ENCODE assay signal across 8 cellular contexts in the genomic region with DNA sequence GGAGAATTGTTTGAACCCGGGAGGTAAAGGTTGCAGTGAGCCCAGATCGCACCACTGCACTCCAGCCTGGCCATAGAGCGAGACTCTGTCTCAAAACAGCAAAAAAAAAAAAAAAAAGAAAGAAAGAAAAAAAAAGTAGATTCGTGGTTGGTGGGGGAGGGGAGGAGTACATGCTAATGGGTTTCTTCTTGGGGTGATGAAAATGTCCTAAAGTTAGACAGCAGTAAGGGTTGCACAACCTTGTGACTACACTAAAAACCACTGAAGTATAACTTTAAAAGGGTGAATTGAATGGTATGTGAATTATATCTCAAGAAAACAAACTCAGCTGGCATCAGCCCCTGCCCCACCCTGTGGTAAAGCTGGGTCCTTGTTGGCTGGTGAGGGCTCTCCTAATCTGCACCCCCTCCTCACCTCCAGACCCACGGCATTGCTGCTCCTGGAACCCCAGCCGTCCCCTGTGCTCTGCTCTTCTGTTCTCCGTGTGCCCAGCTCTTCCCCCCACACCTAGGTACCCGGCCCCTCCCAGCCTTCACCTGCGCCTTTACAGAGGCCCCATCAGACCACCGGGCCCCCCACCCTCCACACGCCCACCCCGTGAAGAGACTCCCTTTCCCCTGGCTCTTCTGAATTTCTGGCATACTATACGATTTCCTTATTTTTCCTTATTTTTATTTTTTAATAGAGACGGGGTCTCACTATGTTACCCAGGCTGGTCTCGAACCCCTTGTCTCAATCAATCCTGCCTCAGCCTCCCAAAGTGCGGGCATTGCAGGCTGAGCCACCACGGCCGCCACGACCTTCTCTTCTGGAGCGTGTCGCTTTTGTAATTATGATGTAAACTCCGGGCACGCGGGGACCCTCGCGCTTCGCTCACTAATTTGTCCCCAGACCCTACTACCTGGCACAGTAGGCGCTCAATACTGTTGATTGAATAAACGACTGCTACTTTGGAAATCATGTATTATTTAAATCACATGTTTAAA. TPM values are rescaled to one million over a fixed set of nuclear protein-coding genes. Genes with fewer than 3 reads are reported as not detected.
DNase-seq lines count a peak whose midpoint lies in the region; FAIRE-seq and TF ChIP-seq lines count a peak whose summit lies in the region.

No MANE protein-coding gene starts in this region.

- H3K27me3 Mint-ChIP-seq in activated CD4-positive, alpha-beta T cell treated with anti-CD3 and anti-CD28 coated beads, Interleukin-2, amount 10 ng/mL, durations not matched to agents 24 days and 14 days = peaks cover 2% of the 10 kb centered on the region
- H3K27me3 Mint-ChIP-seq in activated naive CD8-positive, alpha-beta T cell treated with anti-CD3 and anti-CD28 coated beads for 36 hours = no peaks in the 10 kb centered on the region

- no peak for DNase-seq in activated CD4-positive, alpha-beta T cell treated with anti-CD3 and anti-CD28 coated beads, Interleukin-2, amount 10 ng/mL, durations not matched to agents 24 days and 14 days
- DNase-seq in activated CD4-positive, alpha-beta T cell treated with anti-CD3 and anti-CD28 coated beads, Interleukin-2, amount 50 U/mL, for 4 hours = no peak
- no peak for DNase-seq in activated naive CD8-positive, alpha-beta T cell treated with anti-CD3 and anti-CD28 coated beads for 36 hours
- no peak for DNase-seq in kidney
- no peak for DNase-seq in thyroid gland
- DNase-seq in amniotic stem cell (lab: John Stamatoyannopoulos, UW) = no peak
- DNase-seq in A172 (ENCODE audit: low spot score) = no peak
- DNase-seq in DMS53 treated with DMSO at 0.1 percent for 48 hours (lab: John Stamatoyannopoulos, UW; ENCODE audit: unreplicated experiment) = no peak

- H3K36me3 ChIP-seq in kidney (ENCODE audit: control insufficient read depth in 1 of 2, insufficient read depth in 2 of 2, low read length in 2 of 2) (peaks cover 6 to 11% of the 10 kb centered on the region in 2 donors), thyroid gland (peaks cover 10 to 12% of the 10 kb centered on the region in 2 donors)

- H3K4me3 Mint-ChIP-seq in activated CD4-positive, alpha-beta T cell treated with anti-CD3 and anti-CD28 coated beads, Interleukin-2, amount 10 ng/mL, durations not matched to agents 24 days and 14 days = peak overlapping the region; percentile 93
- H3K4me3 Mint-ChIP-seq in activated naive CD8-positive, alpha-beta T cell treated with anti-CD3 and anti-CD28 coated beads for 36 hours = peak overlapping the region; percentile 97

- H3K4me1 ChIP-seq in kidney (ENCODE audit: control insufficient read depth in 1 of 2, insufficient read depth in 1 of 2, low read depth in 1 of 2, low read length in 2 of 2) (peaks cover 24 to 26% of the 10 kb centered on the region in 2 donors), thyroid gland (peaks cover 12 to 13% of the 10 kb centered on the region in 2 donors)

- TF ChIP-seq POLR2A in thyroid gland (IDR thresholded peaks at IDR 0.05) = no peak

- peak overlapping the region; percentile 65 for H3K9ac ChIP-seq in kidney (ENCODE audit: low read length in 2 of 2)

- FAIRE-seq in kidney (lab: Jason Lieb, UNC) = no peak

- 75 to 76% methylated on average over 29 of the region's 29 CpGs for WGBS in thyroid gland, 2 donors

- no peaks in the 10 kb centered on the region for H3K27me3 ChIP-seq in thyroid gland

- H3K4me3 ChIP-seq in kidney (ENCODE audit: low read length in 2 of 2) = peak overlapping the region; percentile 97 to 99
- H3K4me3 ChIP-seq in thyroid gland (replicated peaks in 1 of 3) = peak overlapping the region in 1 of 3 donors; percentile 87

- TF ChIP-seq CTCF in kidney (IDR thresholded peaks at IDR 0.05; ENCODE audit: borderline replicate concordance, extremely low read depth, insufficient read depth) (no peak), thyroid gland (IDR thresholded peaks at IDR 0.05) (no peak)

- intact Hi-C loops in activated CD4-positive, alpha-beta T cell treated with anti-CD3 and anti-CD28 coated beads, Interleukin-2, amount 10 ng/mL, durations not matched to agents 24 days and 14 days (cut with micrococcal nuclease) = loop anchor here (2.0 to 10.0 kb wide), 4 partner anchors 163 to 1360 kb away; a partner anchor contains a TSS
- intact Hi-C loops in kidney (cut with DNase I) (no loop called here), thyroid gland (cut with DNase I) (loop anchor here (10.0 kb wide), 1 partner anchor 63 kb away; no protein-coding TSS in a partner anchor)

- no peaks in the 10 kb centered on the region for H3K9me3 ChIP-seq in kidney (ENCODE audit: control insufficient read depth in 1 of 2, low read length in 2 of 2)
- H3K9me3 ChIP-seq in thyroid gland = no peaks in the 10 kb centered on the region

- peak overlapping the region; percentile 96 for H3K27ac Mint-ChIP-seq in activated CD4-positive, alpha-beta T cell treated with anti-CD3 and anti-CD28 coated beads, Interleukin-2, amount 10 ng/mL, durations not matched to agents 24 days and 14 days
- H3K27ac Mint-ChIP-seq in activated naive CD8-positive, alpha-beta T cell treated with anti-CD3 and anti-CD28 coated beads for 36 hours = peak overlapping the region; percentile 96

- H3K27ac ChIP-seq in kidney (ENCODE audit: low read depth in 2 of 2, low read length in 2 of 2) (peak overlapping the region in 1 of 2 donors; percentile 75), thyroid gland (peak overlapping the region in 2 of 3 donors; percentile 92 to 95)

- H3K9me3 Mint-ChIP-seq in activated CD4-positive, alpha-beta T cell treated with anti-CD3 and anti-CD28 coated beads, Interleukin-2, amount 10 ng/mL, durations not matched to agents 24 days and 14 days = no peaks in the 10 kb centered on the region
- H3K9me3 Mint-ChIP-seq in activated naive CD8-positive, alpha-beta T cell treated with anti-CD3 and anti-CD28 coated beads for 36 hours = no peaks in the 10 kb centered on the region

- peaks cover 32% of the 10 kb centered on the region for H3K36me3 Mint-ChIP-seq in activated CD4-positive, alpha-beta T cell treated with anti-CD3 and anti-CD28 coated beads, Interleukin-2, amount 10 ng/mL, durations not matched to agents 24 days and 14 days (ENCODE audit: low read depth)
- H3K36me3 Mint-ChIP-seq in activated naive CD8-positive, alpha-beta T cell treated with anti-CD3 and anti-CD28 coated beads for 36 hours = peaks cover 26% of the 10 kb centered on the region

- H3K4me1 Mint-ChIP-seq in activated CD4-positive, alpha-beta T cell treated with anti-CD3 and anti-CD28 coated beads, Interleukin-2, amount 10 ng/mL, durations not matched to agents 24 days and 14 days = peaks cover 27% of the 10 kb centered on the region
- H3K4me1 Mint-ChIP-seq in activated naive CD8-positive, alpha-beta T cell treated with anti-CD3 and anti-CD28 coated beads for 36 hours = peaks cover 25% of the 10 kb centered on the region

RNA-seq across cellular contexts. Expression of a gene that starts 0.9 kb away (rescaled TPM):
- total RNA-seq in activated CD4-positive, alpha-beta T cell treated with anti-CD3 and anti-CD28 coated beads, Interleukin-2, amount 10 ng/mL, durations not matched to agents 24 days and 14 days = 42.9 and 44.4 TPM in 2 replicates
- total RNA-seq in activated naive CD8-positive, alpha-beta T cell treated with anti-CD3 and anti-CD28 coated beads for 36 hours = 10 to 100 TPM; 31.5 to 32.7 TPM
- 31.5 TPM for total RNA-seq in kidney
- polyA plus RNA-seq in kidney (ENCODE audit: insufficient read depth, low read depth, low replicate concordance) = 27.8 TPM
- 10 to 100 TPM; 18.1 to 32.6 (median 21.1) TPM for total RNA-seq in thyroid gland
- 66.0 and 69.0 TPM in 2 replicates for total RNA-seq in A172 (2014; rRNA removed; shearing (Covaris generic))
